8 cellular contexts compared by ENCODE assay signal in genomic region chr9:131739988-131740648, GRCh38. TPM values are rescaled to one million over a fixed set of nuclear protein-coding genes. Genes with fewer than 3 reads are reported as not detected.
DNase-seq lines count a peak whose midpoint lies in the region; ATAC-seq and TF ChIP-seq lines count a peak whose summit lies in the region.

RAPGEF1 (minus strand) TSS chr9:131740076; CDS start chr9:131739830, 246 bp downstream.

- H3K4me3 ChIP-seq in DND-41 (ENCODE audit: low read depth in 1 of 2, low read length in 2 of 2): peak within 1 kb of the TSS; percentile 39 to 70
- peak within 1 kb of the TSS; percentile 28 for H3K4me3 ChIP-seq in lower leg skin (ENCODE audit: low read depth, poor library complexity, severe bottlenecking)

- peaks cover 24% of the 10 kb centered on the region for H3K36me3 Mint-ChIP-seq in activated CD4-positive, alpha-beta T cell treated with anti-CD3 and anti-CD28 coated beads, Interleukin-2, amount 10 ng/mL, durations not matched to agents 24 days and 14 days (ENCODE audit: low read depth)
- peaks cover 38% of the 10 kb centered on the region for H3K36me3 Mint-ChIP-seq in dendritic cell treated with granulocyte-macrophage colony-stimulating factor and Interleukin-4, amounts not matched to agents 40 ng/mL and 50 ng/mL, for 4 days (ENCODE audit: low read depth)

- no peaks in the 10 kb centered on the region for H3K27me3 Mint-ChIP-seq in activated CD4-positive, alpha-beta T cell treated with anti-CD3 and anti-CD28 coated beads, Interleukin-2, amount 10 ng/mL, durations not matched to agents 24 days and 14 days
- no peaks in the 10 kb centered on the region for H3K27me3 Mint-ChIP-seq in dendritic cell treated with granulocyte-macrophage colony-stimulating factor and Interleukin-4, amounts not matched to agents 40 ng/mL and 50 ng/mL, for 4 days

- peak within 1 kb of the TSS; percentile 47; the same call in 1 of the 2 replicates for H3K27ac ChIP-seq in DND-41 (ENCODE audit: low read length)

- TF ChIP-seq POLR2A in lower leg skin (IDR thresholded peaks at IDR 0.05): no peak

- peaks cover 33% of the 10 kb centered on the region for H4K20me1 ChIP-seq in DND-41 (ENCODE audit: insufficient read depth, low read length)

- H2AFZ ChIP-seq in DND-41 (ENCODE audit: low read depth, low read length): peak within 1 kb of the TSS; percentile 62

- H3K36me3 ChIP-seq in DND-41 (ENCODE audit: insufficient read depth, low read length): peaks cover 4% of the 10 kb centered on the region; the same call in 1 of the 2 replicates

- H3K79me2 ChIP-seq in DND-41 (ENCODE audit: insufficient read depth, low read length): peaks cover 42% of the 10 kb centered on the region

- DNase-seq in DND-41 (peak; percentile 72), M059J (ENCODE audit: low read depth) (no peak), lower leg skin (ENCODE audit: low spot score in 2 of 2) (peak in 1 of 2 donors; percentile 93)
- DNase-seq in activated CD4-positive, alpha-beta T cell treated with anti-CD3 and anti-CD28 coated beads, Interleukin-2, amount 10 ng/mL, durations not matched to agents 24 days and 14 days: peak; percentile 97
- DNase-seq in stimulated activated CD4-positive, alpha-beta T cell treated with anti-CD3 and anti-CD28 coated beads, TNF-alpha, amount 100 ng/mL, for 1 hour (ENCODE audit: low read depth in 3 of 3, low spot score in 1 of 3): peak; percentile 59 to 92 (median 81)

- peak within 1 kb of the TSS; percentile 87 for H3K4me2 ChIP-seq in DND-41 (ENCODE audit: insufficient read depth, low read length)

- peak within 1 kb of the TSS; percentile 100 for H3K4me3 Mint-ChIP-seq in activated CD4-positive, alpha-beta T cell treated with anti-CD3 and anti-CD28 coated beads, Interleukin-2, amount 10 ng/mL, durations not matched to agents 24 days and 14 days
- H3K4me3 Mint-ChIP-seq in dendritic cell treated with granulocyte-macrophage colony-stimulating factor and Interleukin-4, amounts not matched to agents 40 ng/mL and 50 ng/mL, for 4 days: peak within 1 kb of the TSS; percentile 93

- TF ChIP-seq CTCF in DND-41 (IDR thresholded peaks at IDR 0.05; ENCODE audit: borderline replicate concordance, extremely low read depth, low read length, poor library complexity, severe bottlenecking) (peak; percentile 82), lower leg skin (IDR thresholded peaks at IDR 0.05) (peak in 1 of 3 donors; percentile 29)

- no peaks in the 10 kb centered on the region for H3K9me3 Mint-ChIP-seq in activated CD4-positive, alpha-beta T cell treated with anti-CD3 and anti-CD28 coated beads, Interleukin-2, amount 10 ng/mL, durations not matched to agents 24 days and 14 days
- no peaks in the 10 kb centered on the region for H3K9me3 Mint-ChIP-seq in dendritic cell treated with granulocyte-macrophage colony-stimulating factor and Interleukin-4, amounts not matched to agents 40 ng/mL and 50 ng/mL, for 4 days

- H3K9ac ChIP-seq in DND-41 (ENCODE audit: low read depth, low read length): peak within 1 kb of the TSS; percentile 67

- ATAC-seq in DND-41 (ENCODE audit: insufficient read depth, low read depth) (peak; percentile 82), GM21529 (IDR thresholded peaks at IDR 0.05; ENCODE audit: unreplicated experiment) (peak; percentile 39), GM18873 (IDR thresholded peaks at IDR 0.05; ENCODE audit: low FRiP score, unreplicated experiment) (no peak)

- intact Hi-C loops in activated CD4-positive, alpha-beta T cell treated with anti-CD3 and anti-CD28 coated beads, Interleukin-2, amount 10 ng/mL, durations not matched to agents 24 days and 14 days (cut with micrococcal nuclease): loop anchor here (1.0 to 10.0 kb wide), 4 partner anchors 11 to 465 kb away; partner anchors contain the start of gene FAM78A
- intact Hi-C loops in dendritic cell treated with granulocyte-macrophage colony-stimulating factor and Interleukin-4, amounts not matched to agents 40 ng/mL and 50 ng/mL, for 4 days (cut with micrococcal nuclease): loop anchor here (2.0 to 10.0 kb wide), 3 partner anchors 43 to 149 kb away; no protein-coding TSS in a partner anchor
- intact Hi-C loops in lower leg skin (cut with DNase I; ENCODE audit: low total_unique reads): loop anchor here (5.0 kb wide), 1 partner anchor 388 kb away; no protein-coding TSS in a partner anchor

- H3K27me3 ChIP-seq in DND-41 (ENCODE audit: insufficient read depth, low read length, poor library complexity): no peaks in the 10 kb centered on the region

- 31 to 72% methylated on average over 5 to 12 of the region's 64 CpGs for WGBS in lower leg skin, 2 donors

- H3K9me3 ChIP-seq in DND-41 (ENCODE audit: insufficient read depth, low read length, severe bottlenecking): peaks cover 4% of the 10 kb centered on the region

- H3K27ac Mint-ChIP-seq in activated CD4-positive, alpha-beta T cell treated with anti-CD3 and anti-CD28 coated beads, Interleukin-2, amount 10 ng/mL, durations not matched to agents 24 days and 14 days: peak within 1 kb of the TSS; percentile 93
- peak within 1 kb of the TSS; percentile 87 for H3K27ac Mint-ChIP-seq in dendritic cell treated with granulocyte-macrophage colony-stimulating factor and Interleukin-4, amounts not matched to agents 40 ng/mL and 50 ng/mL, for 4 days

- peaks cover 60% of the 10 kb centered on the region for H3K4me1 Mint-ChIP-seq in activated CD4-positive, alpha-beta T cell treated with anti-CD3 and anti-CD28 coated beads, Interleukin-2, amount 10 ng/mL, durations not matched to agents 24 days and 14 days
- peaks cover 58% of the 10 kb centered on the region for H3K4me1 Mint-ChIP-seq in dendritic cell treated with granulocyte-macrophage colony-stimulating factor and Interleukin-4, amounts not matched to agents 40 ng/mL and 50 ng/mL, for 4 days (ENCODE audit: low read depth)

- H3K4me1 ChIP-seq in DND-41 (ENCODE audit: insufficient read depth, low read length): peaks cover 35% of the 10 kb centered on the region

RNA-seq across cellular contexts. Expression of gene RAPGEF1, which starts in this region (rescaled TPM):
- total RNA-seq in M059J (2014; rRNA removed; shearing (Covaris generic)): 14.5 and 30.8 TPM in 2 replicates
- 150 and 153 TPM in 2 replicates for total RNA-seq in activated CD4-positive, alpha-beta T cell treated with anti-CD3 and anti-CD28 coated beads, Interleukin-2, amount 10 ng/mL, durations not matched to agents 24 days and 14 days
- 10 to 100 TPM; 18.0 to 70.8 (median 43.5) TPM for total RNA-seq in lower leg skin
